ENCODE assay signal across 8 cellular contexts in the genomic region with DNA sequence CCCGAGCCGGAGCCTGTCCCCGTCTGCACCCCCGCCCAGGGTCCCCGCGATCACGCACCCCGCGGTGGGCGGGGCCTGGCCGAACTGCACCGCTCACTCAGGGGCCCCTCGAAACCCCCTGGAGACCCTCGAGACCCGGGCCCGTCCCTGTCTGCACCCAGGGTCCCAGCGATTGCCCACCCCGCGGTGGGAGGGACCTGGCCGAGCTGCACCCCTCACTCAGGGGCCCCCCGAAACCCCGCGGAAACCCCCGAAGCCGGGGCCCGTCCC. TPM values are rescaled to one million over a fixed set of nuclear protein-coding genes. Genes with fewer than 3 reads are reported as not detected.
DNase-seq lines count a peak whose midpoint lies in the region; ATAC-seq, FAIRE-seq and TF ChIP-seq lines count a peak whose summit lies in the region.

No MANE protein-coding gene starts in this region.

- peak overlapping the region; percentile 89 for H3K9ac ChIP-seq in endothelial cell of umbilical vein (replicated peaks; ENCODE audit: extremely low read depth, insufficient read depth, low read length)

- dilution Hi-C loops in endothelial cell of umbilical vein (cut with MboI; ENCODE audit: extremely low pct_ligation_motif_present, low sequenced_read_pairs): no loop called here

- intact Hi-C loops in endothelial cell of umbilical vein (cut with micrococcal nuclease): no loop called here

- no peak for FAIRE-seq in endothelial cell of umbilical vein (lab: Jason Lieb, UNC)

- no peak for TF ChIP-seq CTCF in LNCaP clone FGC (IDR thresholded peaks at IDR 0.05; ENCODE audit: control insufficient read depth, extremely low read depth, insufficient read depth)
- TF ChIP-seq CTCF in endothelial cell of umbilical vein (IDR thresholded peaks at IDR 0.05; ENCODE audit: extremely low read depth in 1 of 2, insufficient read depth in 1 of 2, low read depth in 1 of 2, low read length in 2 of 2): no peak
- TF ChIP-seq CTCF in neutrophil (IDR thresholded peaks at IDR 0.05): no peak

- no peak for TF ChIP-seq POLR2A in endothelial cell of umbilical vein (IDR thresholded peaks at IDR 0.05; ENCODE audit: low read depth, low read length)

- POLR2A ChIA-PET in endothelial cell of umbilical vein (lab: Charles Lee): interaction anchor here (1.5 to 1.9 kb wide), 2 partner anchors 20 to 28 kb away, joined by 3 to 18 read pairs; partner anchors contain the start of gene GADD45B

- peaks cover 13% of the 10 kb centered on the region for H3K4me1 ChIP-seq in endothelial cell of umbilical vein (ENCODE audit: control insufficient read depth, extremely low read depth, insufficient read depth, low read length)
- peaks cover 28 to 30% of the 10 kb centered on the region in 2 experiments for H3K4me1 ChIP-seq in neutrophil (ENCODE audit: control insufficient read depth in 1 of 2, insufficient read depth in 1 of 2, low read depth in 1 of 2, low read length in 1 of 2)

- no peaks in the 10 kb centered on the region for H3K9me1 ChIP-seq in endothelial cell of umbilical vein (replicated peaks; ENCODE audit: control insufficient read depth, extremely low read depth, insufficient read depth, low read length)

- DNase-seq in LNCaP clone FGC (ENCODE audit: low read depth) (no peak), endothelial cell of umbilical vein (ENCODE audit: low read depth, low spot score) (no peak), ecto neural progenitor cell (ENCODE audit: low spot score) (no peak), NCI-H128 (lab: John Stamatoyannopoulos, UW; ENCODE audit: unreplicated experiment) (no peak), SIG-M5 treated with dmso at 0.1 percent for 504 hours (lab: John Stamatoyannopoulos, UW; ENCODE audit: unreplicated experiment) (no peak), cerebellar nuclear complex (lab: John Stamatoyannopoulos, UW) (no peak)

- peaks cover 57% of the 10 kb centered on the region for H3K79me2 ChIP-seq in endothelial cell of umbilical vein (ENCODE audit: control insufficient read depth, insufficient read depth, low read length)

- H3K4me2 ChIP-seq in endothelial cell of umbilical vein (ENCODE audit: insufficient read depth, low read length): peak overlapping the region; percentile 86

- H3K27ac ChIP-seq in endothelial cell of umbilical vein (ENCODE audit: insufficient read depth, low read depth, low read length): peak overlapping the region; percentile 68
- H3K27ac ChIP-seq in neutrophil: peak overlapping the region; percentile 56

- H3K9me3 ChIP-seq in endothelial cell of umbilical vein (replicated peaks; ENCODE audit: control insufficient read depth, insufficient read depth, low read length) (no peaks in the 10 kb centered on the region), neutrophil (no peaks in the 10 kb centered on the region)

- no TSS peak for BruUV-seq in endothelial cell of umbilical vein (replicated peaks; lab: Mats Ljungman, UMichigan)

- H3K36me3 ChIP-seq in endothelial cell of umbilical vein (ENCODE audit: control insufficient read depth in 2 of 2, extremely low read depth in 1 of 2, insufficient read depth in 2 of 2, low read length in 2 of 2) (peaks cover 0 to 1% of the 10 kb centered on the region in 2 experiments), neutrophil (peaks cover 9% of the 10 kb centered on the region)

- peak overlapping the region; percentile 80 for H2AFZ ChIP-seq in endothelial cell of umbilical vein (ENCODE audit: low read depth, low read length)

- ATAC-seq in GM19397 (IDR thresholded peaks at IDR 0.05; ENCODE audit: unreplicated experiment): peak; percentile 22

- H4K20me1 ChIP-seq in endothelial cell of umbilical vein (replicated peaks; ENCODE audit: control insufficient read depth, extremely low read depth, insufficient read depth, low read length): no peaks in the 10 kb centered on the region

- H3K27me3 ChIP-seq in endothelial cell of umbilical vein (ENCODE audit: control insufficient read depth in 2 of 2, insufficient read depth in 2 of 2, low read length in 2 of 2): no peaks in the 10 kb centered on the region
- no peaks in the 10 kb centered on the region for H3K27me3 ChIP-seq in neutrophil

- H3K4me3 ChIP-seq in LNCaP clone FGC (ENCODE audit: low read depth, low read length) (peak overlapping the region; percentile 99), endothelial cell of umbilical vein (replicated peaks in 1 of 3; ENCODE audit: insufficient read depth in 1 of 3, low read depth in 1 of 3, low read length in 3 of 3) (peak overlapping the region; percentile 69 to 100 (median 80)), neutrophil (ENCODE audit: low read depth in 1 of 2, low read length in 1 of 2) (peak overlapping the region; percentile 72 to 79)

- CTCF ChIA-PET in endothelial cell of umbilical vein (lab: Charles Lee): interaction anchor here (1.0 to 3.7 kb wide), 8 partner anchors 10 to 192 kb away, joined by 3 to 27 read pairs (median 4); partner anchors contain the start of gene GADD45B

TF ChIP-seq in endothelial cell of umbilical vein, 7 proteins besides CTCF, POLR2A, EP300 and RAD21:
- TF ChIP-seq JUN (IDR thresholded peaks at IDR 0.05; ENCODE audit: borderline replicate concordance, insufficient read depth, insufficient read length, low read depth) (no peak), FOS (IDR thresholded peaks at IDR 0.05; ENCODE audit: borderline replicate concordance, insufficient read depth, low read length) (no peak), GATA2 (IDR thresholded peaks at IDR 0.05; ENCODE audit: insufficient read depth, insufficient read length, low read depth, low read length) (no peak), POLR2AphosphoS5 (IDR thresholded peaks at IDR 0.05; ENCODE audit: insufficient read depth, low read depth, low read length) (no peak), EZH2 (IDR thresholded peaks at IDR 0.05; ENCODE audit: borderline replicate concordance, low read depth, low read length, severe bottlenecking) (no peak), MYC (IDR thresholded peaks at IDR 0.05; ENCODE audit: low read depth, low read length) (no peak)
- TF ChIP-seq, protein P1, sequence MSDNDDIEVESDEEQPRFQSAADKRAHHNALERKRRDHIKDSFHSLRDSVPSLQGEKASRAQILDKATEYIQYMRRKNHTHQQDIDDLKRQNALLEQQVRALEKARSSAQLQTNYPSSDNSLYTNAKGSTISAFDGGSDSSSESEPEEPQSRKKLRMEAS (IDR thresholded peaks at IDR 0.05; ENCODE audit: insufficient read depth, insufficient read length): no peak

RNA-seq across cellular contexts. Expression of gene LMNB2, which starts 0.5 kb away (rescaled TPM):
- 147 and 153 TPM in 2 replicates for total RNA-seq in endothelial cell of umbilical vein
- 176 and 203 TPM in 2 replicates for polyA plus RNA-seq in endothelial cell of umbilical vein
- 120 and 155 TPM in 2 replicates for polyA plus RNA-seq in endothelial cell of umbilical vein (2011; cell fraction: cytosol; rRNA removed)
- polyA plus RNA-seq in endothelial cell of umbilical vein (2011; cell fraction: nucleus; rRNA removed): 93.4 and 108 TPM in 2 replicates
- 104 and 106 TPM in 2 replicates for polyA plus RNA-seq in endothelial cell of umbilical vein (2012)
- polyA minus RNA-seq in endothelial cell of umbilical vein: 116 and 121 TPM in 2 replicates
- polyA minus RNA-seq in endothelial cell of umbilical vein (2011; cell fraction: cytosol; rRNA and poly(A)+ RNA removed): 46.2 TPM
- polyA minus RNA-seq in endothelial cell of umbilical vein (2011; cell fraction: nucleus; rRNA and poly(A)+ RNA removed): 22.7 and 25.8 TPM in 2 replicates

RNA-seq across cellular contexts. Expression of gene GADD45B, which starts 19.7 kb away (rescaled TPM):
- 61.3 and 75.9 TPM in 2 replicates for total RNA-seq in endothelial cell of umbilical vein
- polyA plus RNA-seq in endothelial cell of umbilical vein: 249 and 267 TPM in 2 replicates
- 162 and 222 TPM in 2 replicates for polyA plus RNA-seq in endothelial cell of umbilical vein (2011; cell fraction: cytosol; rRNA removed)
- polyA plus RNA-seq in endothelial cell of umbilical vein (2011; cell fraction: nucleus; rRNA removed): 291 and 446 TPM in 2 replicates
- 38.1 and 69.3 TPM in 2 replicates for polyA plus RNA-seq in endothelial cell of umbilical vein (2012)
- polyA minus RNA-seq in endothelial cell of umbilical vein: 101 and 128 TPM in 2 replicates
- 61.3 TPM for polyA minus RNA-seq in endothelial cell of umbilical vein (2011; cell fraction: cytosol; rRNA and poly(A)+ RNA removed)
- 110 and 238 TPM in 2 replicates for polyA minus RNA-seq in endothelial cell of umbilical vein (2011; cell fraction: nucleus; rRNA and poly(A)+ RNA removed)

RNA-seq across cellular contexts. Expression of gene TIMM13, which starts 28.9 kb away (rescaled TPM):
- total RNA-seq in endothelial cell of umbilical vein: 148 and 160 TPM in 2 replicates
- polyA plus RNA-seq in endothelial cell of umbilical vein: 154 and 217 TPM in 2 replicates
- polyA plus RNA-seq in endothelial cell of umbilical vein (2011; cell fraction: cytosol; rRNA removed): 66.4 and 92.1 TPM in 2 replicates
- polyA plus RNA-seq in endothelial cell of umbilical vein (2011; cell fraction: nucleus; rRNA removed): 25.2 and 31.1 TPM in 2 replicates
- 78.7 and 130 TPM in 2 replicates for polyA plus RNA-seq in endothelial cell of umbilical vein (2012)
- 17.0 and 23.7 TPM in 2 replicates for polyA minus RNA-seq in endothelial cell of umbilical vein
- 63.0 TPM for polyA minus RNA-seq in endothelial cell of umbilical vein (2011; cell fraction: cytosol; rRNA and poly(A)+ RNA removed)
- 9.9 and 17.0 TPM in 2 replicates for polyA minus RNA-seq in endothelial cell of umbilical vein (2011; cell fraction: nucleus; rRNA and poly(A)+ RNA removed)
